Comparison of ENCODE assay signal across 1 cellular context in genomic region chr11:61362542-61362875, GRCh38.
A peak's percentile ranks its signal among the peaks of the same experiment; 100 is the strongest.
TF ChIP-seq lines count a peak whose summit lies in the region.

No MANE protein-coding gene starts in this region.

TF ChIP-seq in K562, 482 proteins besides CTCF, POLR2A, EP300 and RAD21 (continued from another document):
- peak; percentile 59; the same call in 1 of the 2 replicates for TF ChIP-seq ZNF407 (IDR thresholded peaks at IDR 0.05; ENCODE audit: low read depth)
- TF ChIP-seq KLF1 (tag; IDR thresholded peaks at IDR 0.05), result no peak
- no peak for TF ChIP-seq ZNF764 (CRISPR knock-in tag; IDR thresholded peaks at IDR 0.05; ENCODE audit: low read depth)
- no peak for TF ChIP-seq ZNF384 (IDR thresholded peaks at IDR 0.05; ENCODE audit: low read depth, low read length)
- TF ChIP-seq L3MBTL2 (IDR thresholded peaks at IDR 0.05), result no peak
- no peak for TF ChIP-seq BDP1 (IDR thresholded peaks at IDR 0.05; ENCODE audit: insufficient read depth, insufficient read length)
- no peak for TF ChIP-seq ZNF324 (CRISPR knock-in tag; IDR thresholded peaks at IDR 0.05)
- TF ChIP-seq ILF3 (IDR thresholded peaks at IDR 0.05; ENCODE audit: borderline replicate concordance), result no peak
- 0 out of 2 replicates have a peak, but pooled peaks have one; percentile 1 for TF ChIP-seq LARP7 (IDR thresholded peaks at IDR 0.05)
- no peak for TF ChIP-seq REST (CRISPR knock-in tag; IDR thresholded peaks at IDR 0.05; ENCODE audit: low read depth)
- TF ChIP-seq NKRF (IDR thresholded peaks at IDR 0.05; ENCODE audit: borderline replicate concordance), result no peak
- TF ChIP-seq ZSCAN29 (IDR thresholded peaks at IDR 0.05), result peak; percentile 39; the same call in 1 of the 2 replicates
- no peak for TF ChIP-seq USF2 (CRISPR knock-in tag; IDR thresholded peaks at IDR 0.05)
- TF ChIP-seq ARID4B (CRISPR knock-in tag; IDR thresholded peaks at IDR 0.05), result no peak
- TF ChIP-seq ZNF830 (CRISPR knock-in tag; IDR thresholded peaks at IDR 0.05), result 0 out of 2 replicates have a peak, but pooled peaks have one; percentile 86
- TF ChIP-seq ZFX (CRISPR knock-in tag; IDR thresholded peaks at IDR 0.05), result no peak
- TF ChIP-seq ATF1 (CRISPR knock-in tag; IDR thresholded peaks at IDR 0.05), result no peak
- TF ChIP-seq ATF1 (tag; IDR thresholded peaks at IDR 0.05), result 0 out of 2 replicates have a peak, but pooled peaks have one; percentile 16
- TF ChIP-seq ZZZ3 (IDR thresholded peaks at IDR 0.05), result no peak
- no peak for TF ChIP-seq FOXA1 (IDR thresholded peaks at IDR 0.05; ENCODE audit: borderline replicate concordance)
- TF ChIP-seq ARNT (IDR thresholded peaks at IDR 0.05), result peak in 1 of 2 experiments; percentile 6; a peak in 1 of 4 replicates
- no peak for TF ChIP-seq ZC3H11A (IDR thresholded peaks at IDR 0.05; ENCODE audit: low read depth, low read length)
- TF ChIP-seq TCF7 (IDR thresholded peaks at IDR 0.05; ENCODE audit: borderline replicate concordance), result no peak
- TF ChIP-seq PHF8 (IDR thresholded peaks at IDR 0.05; ENCODE audit: borderline replicate concordance, low read length), result no peak
- TF ChIP-seq HNRNPUL1 (IDR thresholded peaks at IDR 0.05; ENCODE audit: low read length), result no peak
- no peak for TF ChIP-seq ZNF316 (IDR thresholded peaks at IDR 0.05)
